Comparison of ENCODE assay signal across 9 cellular contexts in the genomic region with DNA sequence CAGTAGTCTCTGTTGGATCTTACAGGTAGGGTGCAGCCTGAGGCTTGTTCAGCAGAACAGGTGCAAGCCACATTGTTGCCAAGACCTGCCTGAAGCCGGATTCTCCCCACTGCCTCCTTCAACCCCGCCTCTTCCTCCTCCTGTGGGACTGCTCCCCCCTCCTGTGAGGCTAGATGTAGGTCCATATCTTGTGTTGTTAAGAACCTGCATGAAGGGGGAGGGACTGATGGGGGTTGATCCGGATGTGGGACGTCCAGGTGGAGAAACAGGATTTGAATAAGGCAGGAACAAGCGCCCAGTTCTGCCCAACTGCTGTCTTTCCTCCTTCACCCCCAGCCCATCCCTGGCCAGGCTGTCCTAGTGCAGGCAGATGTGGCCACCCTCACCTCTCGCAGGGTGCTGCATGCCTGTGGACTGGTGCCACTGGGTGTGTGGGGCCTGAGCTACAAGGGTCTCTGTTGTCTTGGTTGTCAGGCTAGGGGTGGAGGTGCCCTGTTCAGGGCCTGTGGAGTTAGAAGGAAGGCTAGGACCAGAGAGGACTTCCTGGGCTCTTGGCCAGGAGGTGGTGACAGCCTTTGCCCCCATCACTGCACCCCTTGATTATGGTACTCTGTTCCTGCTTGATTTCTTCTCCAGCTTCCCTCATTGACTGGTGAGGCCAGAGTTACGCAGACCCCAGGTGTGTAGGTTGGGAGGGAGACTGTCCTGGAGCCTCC. TPM values are rescaled to one million over a fixed set of nuclear protein-coding genes. Genes with fewer than 3 reads are reported as not detected.
A peak's percentile ranks its signal among the peaks of the same experiment; 100 is the strongest.
DNase-seq lines count a peak whose midpoint lies in the region; ATAC-seq, FAIRE-seq and TF ChIP-seq lines count a peak whose summit lies in the region.
"Had no signal": no experiment of that assay in that cellular context is flagged by ENCODE, and none has a peak within 500 bp of the region (broad histone marks: within the 10 kb centered on the region; RNA-seq: fewer than 3 reads in every experiment).

No MANE protein-coding gene starts in this region.

- intact Hi-C loops in aorta (cut with DNase I), result loop anchor here in 1 of 2 donors (2.0 kb wide), 1 partner anchor 28 kb away; no protein-coding TSS in a partner anchor

- peak overlapping the region; percentile 96 to 100 (median 99) for H3K27ac Mint-ChIP-seq in naive B cell

- H3K36me3 ChIP-seq in bronchial epithelial cell (ENCODE audit: control insufficient read depth, insufficient read depth, low read length) (no peaks in the 10 kb centered on the region), aorta (ENCODE audit: control insufficient read depth in 1 of 2, insufficient read depth in 2 of 2, low read length in 1 of 2) (peaks cover 0 to 3% of the 10 kb centered on the region in 2 donors)

- H3K36me3 Mint-ChIP-seq in naive B cell, result no peaks in the 10 kb centered on the region

- no peak overlapping the region for H3K4me3 ChIP-seq in bronchial epithelial cell (ENCODE audit: low read depth, low read length)
- no peak overlapping the region for H3K4me3 ChIP-seq in aorta (ENCODE audit: low read length in 2 of 2)

- no peaks in the 10 kb centered on the region for H3K27me3 ChIP-seq in bronchial epithelial cell (ENCODE audit: control insufficient read depth, insufficient read depth, low read length)
- no peaks in the 10 kb centered on the region for H3K27me3 ChIP-seq in aorta (ENCODE audit: control insufficient read depth in 1 of 2, insufficient read depth in 2 of 2, low read length in 1 of 2)

- H3K27me3 Mint-ChIP-seq in naive B cell, result no peaks in the 10 kb centered on the region

- H3K9me3 Mint-ChIP-seq in naive B cell, result no peaks in the 10 kb centered on the region

- no peak for FAIRE-seq in bronchial epithelial cell (lab: Jason Lieb, UNC)

- H3K27ac ChIP-seq in C4-2B (peak overlapping the region; percentile 91), aorta (ENCODE audit: low read depth in 1 of 2, low read length in 2 of 2) (peak overlapping the region in 1 of 2 donors; percentile 91)

- no peaks in the 10 kb centered on the region for H3K9me3 ChIP-seq in aorta (ENCODE audit: control insufficient read depth, low read length)

- H3K4me1 Mint-ChIP-seq in naive B cell, result peaks cover 40 to 45% (median 42%) of the 10 kb centered on the region in 3 donors

- ATAC-seq in naive B cell (ENCODE audit: low read depth in 2 of 2) (no peak), aorta (ENCODE audit: low FRiP score) (no peak), HG02678 (IDR thresholded peaks at IDR 0.05; ENCODE audit: unreplicated experiment) (no peak)

- H3K4me1 ChIP-seq in aorta (ENCODE audit: control insufficient read depth in 1 of 2, insufficient read depth in 2 of 2, low read length in 2 of 2), result no peaks in the 10 kb centered on the region

- WGBS in aorta, 2 donors, result 73 to 75% methylated on average over 7 of the region's 7 CpGs

- DNase-seq in NCI-H2029 treated with DMSO at 0.1 percent for 48 hours (lab: John Stamatoyannopoulos, UW) (peak; percentile 23), bronchial epithelial cell (ENCODE audit: low read depth) (peak; percentile 64), naive B cell (no peak), GM20000 (ENCODE audit: low spot score) (no peak), SIG-M5 treated with dmso at 0.1 percent for 504 hours (lab: John Stamatoyannopoulos, UW; ENCODE audit: unreplicated experiment) (no peak), aorta (no peak)

- H3K4me3 Mint-ChIP-seq in naive B cell, result peak overlapping the region; percentile 90 to 99 (median 96)

- TF ChIP-seq CTCF in C4-2B (conservative IDR thresholded peaks at IDR 0.05) (no peak), bronchial epithelial cell (IDR thresholded peaks at IDR 0.05; ENCODE audit: insufficient read depth, low read length, severe bottlenecking) (no peak), GM20000 (IDR thresholded peaks at IDR 0.05; ENCODE audit: extremely low read depth, missing control alignments) (no peak)

RNA-seq across cellular contexts. Expression of gene NR4A1, which starts 1.4 kb away (rescaled TPM):
- total RNA-seq in bronchial epithelial cell (0.38 and 0.79 TPM in 2 replicates), aorta (100 to 1,000 TPM; 175 to 677 TPM)
- polyA plus RNA-seq in naive B cell (ENCODE audit: low read depth in 6 of 6) (10 to 100 TPM in 4 of 6 donors, 1 to 10 TPM in 2; 6.7 to 24.9 (median 12.6) TPM), aorta (100 to 1,000 TPM in 1 of 2 donors, 10 to 100 TPM in 1; 48.2 to 392 TPM)

RNA-seq across cellular contexts. Expression of gene ATG101, which starts 17.1 kb away (rescaled TPM):
- total RNA-seq in bronchial epithelial cell, result 153 and 181 TPM in 2 replicates
- 10 to 100 TPM; 20.1 to 35.5 (median 24.4) TPM for polyA plus RNA-seq in naive B cell (ENCODE audit: low read depth in 6 of 6)
- total RNA-seq in aorta, result 10 to 100 TPM; 28.2 to 32.2 TPM
- polyA plus RNA-seq in aorta, result 10 to 100 TPM; 40.9 to 44.0 TPM

RNA-seq across cellular contexts. Expression of gene SMIM41, which starts 26.9 kb away (rescaled TPM):
- total RNA-seq in bronchial epithelial cell (0.13 and 0.26 TPM in 2 replicates), aorta (under 1 TPM in 1 of 2 donors, not detected in 1; 0.84 TPM)
- polyA plus RNA-seq in naive B cell (ENCODE audit: low read depth in 6 of 6) (not detected), aorta (not detected)
- total RNA-seq: endothelial cell of umbilical vein had no signal
- polyA plus RNA-seq: endothelial cell of umbilical vein had no signal

RNA-seq across cellular contexts. Expression of gene TAMALIN, which starts 45.9 kb away (rescaled TPM):
- under 0.01 TPM in 1 of 2 replicates, not detected in the other for total RNA-seq in bronchial epithelial cell
- polyA plus RNA-seq in naive B cell (ENCODE audit: low read depth in 6 of 6), result 10 to 100 TPM in 5 of 6 donors, 1 to 10 TPM in 1; 2.9 to 28.7 (median 16.9) TPM
- 100 to 1,000 TPM in 1 of 2 donors, 10 to 100 TPM in 1; 64.2 to 129 TPM for total RNA-seq in aorta
- polyA plus RNA-seq in aorta, result 10 to 100 TPM in 1 of 2 donors, 1 to 10 TPM in 1; 7.1 to 13.8 TPM

Comparison
In these comparisons a context has a peak if more than half of its experiments do, and no peak if none do; other contexts are left out.
1. DNase-seq: peak in NCI-H2029 treated with DMSO at 0.1 percent for 48 hours (single experiment) and bronchial epithelial cell (single experiment); none in naive B cell (single experiment), GM20000 (single experiment), SIG-M5 treated with dmso at 0.1 percent for 504 hours (single experiment) and aorta (0 of 2).
2. RNA of gene NR4A1, which starts 1.4 kb away (total RNA-seq): 175 to 677 TPM in aorta; 0.38 to 0.79 TPM in bronchial epithelial cell; every median in the first group is over 10 times any median in the second.